16 cellular contexts compared by ENCODE assay signal in the genomic region with DNA sequence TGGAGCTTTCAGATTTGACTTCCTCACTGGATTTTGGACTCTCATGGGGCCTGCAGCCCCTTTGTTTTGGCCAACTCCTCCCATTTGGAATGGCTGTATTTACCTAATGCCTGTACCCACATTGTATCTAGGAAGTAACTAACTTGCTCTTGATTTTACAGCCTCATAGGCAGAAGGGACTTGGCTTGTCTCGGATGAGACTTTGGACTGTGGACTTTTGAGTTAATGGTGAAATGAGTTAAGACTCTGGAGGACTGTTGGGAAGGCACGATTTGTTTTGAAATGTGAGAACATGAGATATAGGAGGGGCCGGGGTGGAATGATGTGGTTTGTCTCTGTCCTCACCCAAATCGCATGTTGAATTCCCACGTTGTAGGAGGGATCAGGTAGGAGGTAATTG.
A peak's percentile ranks its signal among the peaks of the same experiment; 100 is the strongest.
DNase-seq lines count a peak whose midpoint lies in the region; ATAC-seq and TF ChIP-seq lines count a peak whose summit lies in the region.
"Had no signal": no experiment of that assay in that cellular context is flagged by ENCODE, and none has a peak within 500 bp of the region (broad histone marks: within the 10 kb centered on the region; RNA-seq: fewer than 3 reads in every experiment).

No MANE protein-coding gene starts in this region.

- no peak for DNase-seq in endodermal cell
- peak in 1 of 2 donors; percentile 7 for DNase-seq in left colon
- DNase-seq in mucosa of gallbladder (ENCODE audit: low spot score): peak; percentile 26
- DNase-seq in endothelial cell (ENCODE audit: low spot score): no peak
- DNase-seq in SW480 (ENCODE audit: low spot score): no peak
- DNase-seq: C1 segment of cervical spinal cord; Calu3; CD4-positive, alpha-beta memory T cell; COR-L47; DMS53; DMS79 treated with DMSO at 0.1 percent for 48 hours; GF-D8; GOT3; HFFc6 had no signal

- no peaks in the 10 kb centered on the region for H3K27me3 ChIP-seq in endodermal cell (ENCODE audit: control insufficient read depth, insufficient read depth, low read length, poor library complexity, severe bottlenecking)

- H3K9ac ChIP-seq in endodermal cell (ENCODE audit: extremely low read depth, low read length, poor library complexity, severe bottlenecking): no peak overlapping the region

- H3K9me3 Mint-ChIP-seq in endodermal cell (peaks cover 12% of the 10 kb centered on the region), endothelial cell (ENCODE audit: unreplicated experiment) (peaks cover 3% of the 10 kb centered on the region)
- H3K9me3 Mint-ChIP-seq: HFFc6 had no signal

- ATAC-seq in left colon (peak; percentile 41), HG02852 (IDR thresholded peaks at IDR 0.05; ENCODE audit: unreplicated experiment) (no peak)

- no peaks in the 10 kb centered on the region for H3K27me3 Mint-ChIP-seq in endodermal cell (ENCODE audit: insufficient read depth)
- H3K27me3 Mint-ChIP-seq in endothelial cell (ENCODE audit: unreplicated experiment): no peaks in the 10 kb centered on the region

- H3K4me1 ChIP-seq in endodermal cell (ENCODE audit: control insufficient read depth, insufficient read depth, low read length): no peaks in the 10 kb centered on the region

- H3K36me3 ChIP-seq in endodermal cell (ENCODE audit: control insufficient read depth, insufficient read depth, low read length): no peaks in the 10 kb centered on the region

- 91 to 100% methylated on average over 1 to 5 of the region's 5 CpGs for WGBS in endodermal cell (ENCODE audit: insufficient coverage in 1 of 2, insufficient read length in 1 of 2), 2 experiments

- intact Hi-C loops in left colon (cut with DNase I, micrococcal nuclease): no loop called here

- peaks cover 3% of the 10 kb centered on the region for H3K4me1 Mint-ChIP-seq in endodermal cell
- H3K4me1 Mint-ChIP-seq in endothelial cell (ENCODE audit: unreplicated experiment): no peaks in the 10 kb centered on the region
- H3K4me1 Mint-ChIP-seq: CD4-positive, alpha-beta memory T cell had no signal

- H3K27ac Mint-ChIP-seq in endodermal cell: peak overlapping the region; percentile 3
- H3K27ac Mint-ChIP-seq in endothelial cell (ENCODE audit: unreplicated experiment): no peak overlapping the region
- H3K27ac Mint-ChIP-seq: CD4-positive, alpha-beta memory T cell; HFFc6 had no signal

- H3K9me3 ChIP-seq in endodermal cell (ENCODE audit: control insufficient read depth, low read length): peaks cover 9% of the 10 kb centered on the region

- H3K4me3 ChIP-seq in endodermal cell (ENCODE audit: low read length): no peak overlapping the region
- H3K4me3 ChIP-seq: HAP-1 had no signal

- H3K4me3 Mint-ChIP-seq in endodermal cell (no peak overlapping the region), endothelial cell (ENCODE audit: unreplicated experiment) (no peak overlapping the region)
- H3K4me3 Mint-ChIP-seq: CD4-positive, alpha-beta memory T cell; HFFc6 had no signal

- no peak overlapping the region for H3K27ac ChIP-seq in endodermal cell (ENCODE audit: low read depth, low read length)

- TF ChIP-seq CTCF in endodermal cell (conservative IDR thresholded peaks at IDR 0.05) (no peak), endothelial cell (IDR thresholded peaks at IDR 0.05; ENCODE audit: unreplicated experiment) (no peak)

- no peaks in the 10 kb centered on the region for H3K36me3 Mint-ChIP-seq in endodermal cell (ENCODE audit: low read depth)
- H3K36me3 Mint-ChIP-seq in endothelial cell (ENCODE audit: low read depth, unreplicated experiment): no peaks in the 10 kb centered on the region
- H3K36me3 Mint-ChIP-seq: CD4-positive, alpha-beta memory T cell had no signal
